2 cellular contexts compared by ENCODE assay signal in genomic region chr10:59881640-59882039, GRCh38.
TF ChIP-seq lines count a peak whose summit lies in the region.

No MANE protein-coding gene starts in this region.

TF ChIP-seq in GM23338, 12 proteins besides CTCF, POLR2A, EP300 and RAD21:
- TF ChIP-seq REST (IDR thresholded peaks at IDR 0.05; ENCODE audit: unreplicated experiment) (no peak), ETS1 (IDR thresholded peaks at IDR 0.05) (no peak), ZNF114 (CRISPR knock-in tag; IDR thresholded peaks at IDR 0.05) (no peak), CREB1 (CRISPR knock-in tag; IDR thresholded peaks at IDR 0.05; ENCODE audit: low read depth) (no peak), NANOG (IDR thresholded peaks at IDR 0.05; ENCODE audit: borderline replicate concordance) (no peak), STAT1 (IDR thresholded peaks at IDR 0.05; ENCODE audit: unreplicated experiment) (no peak), ZNF331 (CRISPR knock-in tag; IDR thresholded peaks at IDR 0.05; ENCODE audit: low read depth) (no peak), EZH2 (IDR thresholded peaks at IDR 0.05; ENCODE audit: low read depth, unreplicated experiment) (no peak), POLR2AphosphoS5 (IDR thresholded peaks at IDR 0.05; ENCODE audit: low read depth) (no peak), EZH2phosphoT487 (IDR thresholded peaks at IDR 0.05; ENCODE audit: unreplicated experiment) (no peak), JUNB (IDR thresholded peaks at IDR 0.05; ENCODE audit: unreplicated experiment) (no peak), ZNF462 (CRISPR knock-in tag; IDR thresholded peaks at IDR 0.05) (no peak)

TF ChIP-seq in GM12878, 131 proteins besides CTCF, POLR2A, EP300 and RAD21:
- TF ChIP-seq CUX1 (IDR thresholded peaks at IDR 0.05; ENCODE audit: insufficient replicate concordance, low read depth, low read length) (no peak), NRF1 (conservative IDR thresholded peaks at IDR 0.05; ENCODE audit: low read depth, low read length) (no peak), IKZF2 (IDR thresholded peaks at IDR 0.05) (no peak), GATAD2B (conservative IDR thresholded peaks at IDR 0.05; ENCODE audit: low read depth) (no peak), CEBPB (IDR thresholded peaks at IDR 0.05; ENCODE audit: borderline replicate concordance in 1 of 2, low read depth in 2 of 2, low read length in 2 of 2) (no peak), FOS (IDR thresholded peaks at IDR 0.05; ENCODE audit: borderline replicate concordance, extremely low read depth, insufficient read length) (no peak), ZZZ3 (IDR thresholded peaks at IDR 0.05; ENCODE audit: control insufficient read depth, insufficient read length, low read depth) (no peak), PRDM15 (CRISPR knock-in tag; IDR thresholded peaks at IDR 0.05) (no peak), FOXK2 (IDR thresholded peaks at IDR 0.05) (no peak), ETV6 (conservative IDR thresholded peaks at IDR 0.05 in 1 of 2, IDR thresholded peaks at IDR 0.05 in 1 of 2; ENCODE audit: borderline replicate concordance in 1 of 2, low read depth in 1 of 2) (no peak), RCOR1 (conservative IDR thresholded peaks at IDR 0.05; ENCODE audit: low read depth, low read length) (no peak), RAD51 (IDR thresholded peaks at IDR 0.05) (no peak)
